In the genomic region with DNA sequence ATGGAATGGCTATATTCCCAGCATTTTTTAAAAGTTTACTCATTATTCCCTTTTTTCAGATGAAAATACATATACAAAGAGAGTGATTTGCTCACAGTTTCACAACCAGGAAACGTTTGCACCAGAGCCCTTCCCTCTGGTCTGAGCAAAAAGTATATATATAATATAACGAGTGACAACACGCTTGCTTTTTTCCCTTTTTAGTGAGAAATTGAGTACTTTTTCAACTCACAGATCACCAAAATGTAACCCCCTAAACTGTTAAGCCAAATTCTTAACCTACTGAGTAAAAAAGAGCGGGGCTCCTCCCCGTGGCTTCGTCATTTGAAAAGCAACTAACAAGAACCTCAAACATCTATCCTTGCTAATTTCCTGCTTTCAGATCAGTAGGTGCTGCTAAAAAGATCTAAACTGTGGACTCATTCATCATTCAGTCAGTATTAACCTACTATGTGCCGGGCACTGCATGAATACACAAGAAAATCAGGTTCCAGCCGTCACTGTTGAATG, we compare ENCODE assay signal across 8 cellular contexts.
A peak's percentile ranks its signal among the peaks of the same experiment; 100 is the strongest.
DNase-seq lines count a peak whose midpoint lies in the region; ATAC-seq lines count a peak whose summit lies in the region.

No MANE protein-coding gene starts in this region.

- H3K9me3 ChIP-seq in iPS-18c (ENCODE audit: control insufficient read depth, insufficient read depth, low read length): no peaks in the 10 kb centered on the region

- H3K27me3 Mint-ChIP-seq in activated naive CD4-positive, alpha-beta T cell treated with anti-CD3 and anti-CD28 coated beads, Interleukin-2, amount 50 U/mL, for 24 hours: no peaks in the 10 kb centered on the region

- H3K4me3 ChIP-seq in iPS-18c (ENCODE audit: insufficient read depth, low read depth, low read length): peak overlapping the region; percentile 65

- DNase-seq in DMS79 treated with DMSO at 0.1 percent for 48 hours (lab: John Stamatoyannopoulos, UW) (peak; percentile 68), DMS79 (lab: John Stamatoyannopoulos, UW) (no peak), NOMO-1 treated with dmso at 0.1 percent for 144 hours (lab: John Stamatoyannopoulos, UW; ENCODE audit: unreplicated experiment) (peak; percentile 38)
- DNase-seq in stimulated activated CD4-positive, alpha-beta T cell treated with anti-CD3 and anti-CD28 coated beads, Interleukin-2, amount 100 ng/mL, for 4 hours (ENCODE audit: low read depth): peak; percentile 14

- no peaks in the 10 kb centered on the region for H3K36me3 Mint-ChIP-seq in activated naive CD4-positive, alpha-beta T cell treated with anti-CD3 and anti-CD28 coated beads, Interleukin-2, amount 50 U/mL, for 24 hours

- peaks cover 35% of the 10 kb centered on the region for H3K4me1 Mint-ChIP-seq in activated naive CD4-positive, alpha-beta T cell treated with anti-CD3 and anti-CD28 coated beads, Interleukin-2, amount 50 U/mL, for 24 hours

- H3K27ac Mint-ChIP-seq in activated naive CD4-positive, alpha-beta T cell treated with anti-CD3 and anti-CD28 coated beads, Interleukin-2, amount 50 U/mL, for 24 hours: peak overlapping the region; percentile 98

- ATAC-seq in GM19035 (IDR thresholded peaks at IDR 0.05; ENCODE audit: unreplicated experiment) (no peak), GM18870 (IDR thresholded peaks at IDR 0.05; ENCODE audit: unreplicated experiment) (no peak)

- H3K9me3 Mint-ChIP-seq in activated naive CD4-positive, alpha-beta T cell treated with anti-CD3 and anti-CD28 coated beads, Interleukin-2, amount 50 U/mL, for 24 hours: no peaks in the 10 kb centered on the region

- H3K4me3 Mint-ChIP-seq in activated naive CD4-positive, alpha-beta T cell treated with anti-CD3 and anti-CD28 coated beads, Interleukin-2, amount 50 U/mL, for 24 hours: peak overlapping the region; percentile 89
